8 cellular contexts compared by ENCODE assay signal in the genomic region with DNA sequence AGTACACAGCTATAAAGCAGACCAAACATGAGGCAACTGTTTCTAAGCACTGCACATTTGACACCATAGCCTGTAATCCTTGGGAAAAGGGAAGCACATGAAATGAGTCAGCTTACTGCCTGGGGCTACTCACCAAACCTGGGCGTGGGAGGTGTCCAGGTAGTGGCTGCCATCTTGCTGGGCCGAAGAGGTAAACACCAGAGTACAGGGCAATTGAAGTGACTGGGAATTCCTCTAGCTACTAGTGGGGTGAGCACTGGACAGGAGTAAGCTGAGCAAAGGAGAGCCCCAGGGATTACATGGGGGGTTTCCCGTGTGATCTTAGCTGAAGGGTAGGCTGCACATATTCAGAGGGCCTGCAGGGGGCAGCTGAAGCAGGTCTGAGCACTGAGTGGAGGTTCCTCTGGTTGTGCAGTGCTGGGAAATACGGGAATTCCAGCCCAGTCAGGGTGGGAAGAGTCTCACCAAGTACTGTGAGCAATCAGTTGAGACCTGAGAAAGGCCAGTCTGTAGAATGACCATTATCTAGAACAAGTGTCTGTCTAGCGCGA.
DNase-seq lines count a peak whose midpoint lies in the region; ATAC-seq and TF ChIP-seq lines count a peak whose summit lies in the region.

No MANE protein-coding gene starts in this region.

- H3K36me3 ChIP-seq in GM23248 (ENCODE audit: low read depth) (no peaks in the 10 kb centered on the region), OCI-LY3 (replicated peaks; ENCODE audit: low read depth, low read length) (peaks cover 5% of the 10 kb centered on the region), cardiac muscle cell (no peaks in the 10 kb centered on the region)

- H3K4me1 ChIP-seq in GM23248 (ENCODE audit: insufficient read depth), result peaks cover 16% of the 10 kb centered on the region
- peaks cover 68% of the 10 kb centered on the region for H3K4me1 ChIP-seq in OCI-LY3 (ENCODE audit: low read length)
- H3K4me1 ChIP-seq in cardiac muscle cell (ENCODE audit: low read depth), result no peaks in the 10 kb centered on the region

- peaks cover 16% of the 10 kb centered on the region for H3F3A ChIP-seq in GM23248 (ENCODE audit: insufficient read depth)

- peak; percentile 71 for DNase-seq in Daoy (ENCODE audit: low read depth)
- DNase-seq in GM23248, result peak; percentile 41
- peak in 1 of 2 donors; percentile 34 for DNase-seq in cardiac muscle cell (ENCODE audit: low read depth in 1 of 2, low spot score in 1 of 2)
- DNase-seq in NCI-H510A (lab: John Stamatoyannopoulos, UW), result no peak
- DNase-seq in effector CD8-positive, alpha-beta T cell (lab: John Stamatoyannopoulos, UW), result no peak
- no peak for DNase-seq in NCI-H187 treated with DMSO at 0.1 percent for 48 hours (lab: John Stamatoyannopoulos, UW)

- H3K9ac ChIP-seq in GM23248 (no peak overlapping the region), OCI-LY3 (ENCODE audit: low read length) (peak overlapping the region; percentile 18; the same call in 1 of the 2 replicates)

- 79 to 81% methylated on average over 6 of the region's 6 CpGs for WGBS in GM23248 (ENCODE audit: low coverage in 1 of 2, low lambda C conversion rate in 2 of 2, missing lambda C conversion rate in 2 of 2), 2 experiments

- H3K27me3 ChIP-seq in GM23248 (replicated peaks; ENCODE audit: insufficient read depth), result no peaks in the 10 kb centered on the region
- H3K27me3 ChIP-seq in OCI-LY3 (ENCODE audit: low read depth, low read length), result no peaks in the 10 kb centered on the region
- H3K27me3 ChIP-seq in cardiac muscle cell, result no peaks in the 10 kb centered on the region

- H2AFZ ChIP-seq in GM23248, result no peak overlapping the region
- 0 out of 2 replicates have a peak overlapping the region, but pooled peaks have one; percentile 24 for H2AFZ ChIP-seq in OCI-LY3 (ENCODE audit: low read depth, low read length)

- TF ChIP-seq CTCF in OCI-LY3 (IDR thresholded peaks at IDR 0.05; ENCODE audit: low read depth, low read length) (peak; percentile 87), cardiac muscle cell (IDR thresholded peaks at IDR 0.05; ENCODE audit: low read depth, low read length) (peak; percentile 48)

- in situ Hi-C loops in GM23248 (cut with MboI), result no loop called here

- H3K4me3 ChIP-seq in GM23248 (no peak overlapping the region), OCI-LY3 (ENCODE audit: low read length) (peak overlapping the region; percentile 42; the same call in 1 of the 2 replicates), cardiac muscle cell (no peak overlapping the region)

- H4K20me1 ChIP-seq in GM23248 (ENCODE audit: insufficient read depth), result no peaks in the 10 kb centered on the region
- no peaks in the 10 kb centered on the region for H4K20me1 ChIP-seq in OCI-LY3 (ENCODE audit: insufficient read depth, low read length)

- no peaks in the 10 kb centered on the region for H3K9me2 ChIP-seq in GM23248 (ENCODE audit: insufficient read depth)

- no peak overlapping the region for H3K27ac ChIP-seq in GM23248
- H3K27ac ChIP-seq in OCI-LY3 (ENCODE audit: low read length), result peak overlapping the region; percentile 57
- H3K27ac ChIP-seq in cardiac muscle cell, result no peak overlapping the region

- H3K79me2 ChIP-seq in GM23248 (ENCODE audit: insufficient read depth), result no peaks in the 10 kb centered on the region
- H3K79me2 ChIP-seq in OCI-LY3 (ENCODE audit: low read length), result no peaks in the 10 kb centered on the region

- H3K9me3 ChIP-seq in GM23248 (ENCODE audit: low read depth), result no peaks in the 10 kb centered on the region
- H3K9me3 ChIP-seq in OCI-LY3 (ENCODE audit: insufficient read depth, low read length), result peaks cover 6% of the 10 kb centered on the region; the same call in 1 of the 2 replicates
- H3K9me3 ChIP-seq in cardiac muscle cell (ENCODE audit: low read depth), result no peaks in the 10 kb centered on the region

- H3K4me2 ChIP-seq in GM23248 (ENCODE audit: unreplicated experiment) (no peak overlapping the region), OCI-LY3 (ENCODE audit: low read length) (peak overlapping the region; percentile 67)

- ATAC-seq in GM19452 (IDR thresholded peaks at IDR 0.05; ENCODE audit: unreplicated experiment), result no peak

Comparison
In these comparisons a context has a peak if more than half of its experiments do, and no peak if none do; other contexts are left out.
1. DNase-seq: peak in Daoy (single experiment) and GM23248 (single experiment); none in NCI-H510A (single experiment), effector CD8-positive, alpha-beta T cell (single experiment) and NCI-H187 treated with DMSO at 0.1 percent for 48 hours (single experiment).